9 cellular contexts compared by ENCODE assay signal in genomic region chr4:56655209-56655626, GRCh38. TPM values are rescaled to one million over a fixed set of nuclear protein-coding genes. Genes with fewer than 3 reads are reported as not detected.
A peak's percentile ranks its signal among the peaks of the same experiment; 100 is the strongest.
DNase-seq lines count a peak whose midpoint lies in the region; ATAC-seq, FAIRE-seq and TF ChIP-seq lines count a peak whose summit lies in the region.
"Had no signal": no experiment of that assay in that cellular context is flagged by ENCODE, and none has a peak within 500 bp of the region (broad histone marks: within the 10 kb centered on the region; RNA-seq: fewer than 3 reads in every experiment).

No MANE protein-coding gene starts in this region.

- 0 to 3% methylated on average over 3 to 28 of the region's 28 CpGs for WGBS in transverse colon (ENCODE audit: low coverage in 1 of 2), 2 donors

- DNase-seq in NCI-H1092 treated with DMSO at 0.1 percent for 48 hours (lab: John Stamatoyannopoulos, UW) (peak; percentile 37), NCI-H1092 (lab: John Stamatoyannopoulos, UW) (no peak), T-helper 17 cell (no peak), endothelial cell of umbilical vein (ENCODE audit: low read depth, low spot score) (no peak), mesothelial cell of epicardium (ENCODE audit: low spot score in 2 of 2, unreplicated experiment in 2 of 2) (peak in 1 of 2 experiments; percentile 46), transverse colon (peak; percentile 26), HT-29 (ENCODE audit: low spot score) (no peak)

- TF ChIP-seq CTCF in endothelial cell of umbilical vein (IDR thresholded peaks at IDR 0.05; ENCODE audit: extremely low read depth in 1 of 2, insufficient read depth in 1 of 2, low read depth in 1 of 2, low read length in 2 of 2) (no peak), mesothelial cell of epicardium (IDR thresholded peaks at IDR 0.05; ENCODE audit: unreplicated experiment) (no peak), transverse colon (IDR thresholded peaks at IDR 0.05) (no peak)

- CTCF ChIA-PET in endothelial cell of umbilical vein (lab: Charles Lee): interaction anchor here (0.9 to 3.6 kb wide), 11 partner anchors 9 to 508 kb away, joined by 3 to 25 read pairs (median 4); no protein-coding TSS in a partner anchor

- H3K9me1 ChIP-seq in endothelial cell of umbilical vein (replicated peaks; ENCODE audit: control insufficient read depth, extremely low read depth, insufficient read depth, low read length): no peaks in the 10 kb centered on the region

- POLR2A ChIA-PET in endothelial cell of umbilical vein (lab: Charles Lee): no interaction called here

- in situ Hi-C loops in transverse colon (cut with MboI; ENCODE audit: low pct_ligation_motif_present in 1 of 4, low pct_unique_long_range_greater_than_20kb in 1 of 4, low sequenced_read_pairs in 3 of 4): no loop called here

- H3K4me3 ChIP-seq in endothelial cell of umbilical vein (replicated peaks in 1 of 3; ENCODE audit: insufficient read depth in 1 of 3, low read depth in 1 of 3, low read length in 3 of 3) (peak overlapping the region; percentile 54 to 71 (median 54)), transverse colon (peak overlapping the region; percentile 28 to 60 (median 48))

- intact Hi-C loops in endothelial cell of umbilical vein (cut with micrococcal nuclease): no loop called here
- intact Hi-C loops in transverse colon (cut with DNase I; ENCODE audit: low total_unique reads): no loop called here

- FAIRE-seq in endothelial cell of umbilical vein (lab: Jason Lieb, UNC): no peak
- FAIRE-seq: A204.1 had no signal

- H4K20me1 ChIP-seq in endothelial cell of umbilical vein (replicated peaks; ENCODE audit: control insufficient read depth, extremely low read depth, insufficient read depth, low read length): no peaks in the 10 kb centered on the region

- peak overlapping the region; percentile 82 for H3K4me2 ChIP-seq in endothelial cell of umbilical vein (ENCODE audit: insufficient read depth, low read length)

- no TSS peak for BruUV-seq in endothelial cell of umbilical vein (replicated peaks; lab: Mats Ljungman, UMichigan)

- no peak for TF ChIP-seq EP300 in transverse colon (IDR thresholded peaks at IDR 0.05; ENCODE audit: low read depth)

- H3K9ac ChIP-seq in endothelial cell of umbilical vein (replicated peaks; ENCODE audit: extremely low read depth, insufficient read depth, low read length): peak overlapping the region; percentile 23

- H3K36me3 ChIP-seq in endothelial cell of umbilical vein (ENCODE audit: control insufficient read depth in 2 of 2, extremely low read depth in 1 of 2, insufficient read depth in 2 of 2, low read length in 2 of 2): no peaks in the 10 kb centered on the region
- H3K36me3 ChIP-seq in transverse colon: no peaks in the 10 kb centered on the region

- H3K27ac Mint-ChIP-seq in T-helper 17 cell: peak overlapping the region; percentile 86
- peak overlapping the region; percentile 18 for H3K27ac Mint-ChIP-seq in mesothelial cell of epicardium

- H3K4me1 Mint-ChIP-seq in T-helper 17 cell (peaks cover 51% of the 10 kb centered on the region), mesothelial cell of epicardium (peaks cover 35% of the 10 kb centered on the region)

- H3K27me3 ChIP-seq in endothelial cell of umbilical vein (ENCODE audit: control insufficient read depth in 2 of 2, insufficient read depth in 2 of 2, low read length in 2 of 2): peaks cover 0 to 9% of the 10 kb centered on the region in 2 experiments
- peaks cover 72% of the 10 kb centered on the region for H3K27me3 ChIP-seq in transverse colon

- H3K9me3 Mint-ChIP-seq in mesothelial cell of epicardium: no peaks in the 10 kb centered on the region

- H3K4me3 Mint-ChIP-seq in T-helper 17 cell (peak overlapping the region; percentile 98), mesothelial cell of epicardium (peak overlapping the region; percentile 85)

- ATAC-seq in T-helper 17 cell (no peak), GM21576 (IDR thresholded peaks at IDR 0.05; ENCODE audit: unreplicated experiment) (no peak)

- H3K27ac ChIP-seq in endothelial cell of umbilical vein (ENCODE audit: insufficient read depth, low read depth, low read length) (no peak overlapping the region), transverse colon (peak overlapping the region; percentile 68 to 87 (median 78))

- no peaks in the 10 kb centered on the region for H3K79me2 ChIP-seq in endothelial cell of umbilical vein (ENCODE audit: control insufficient read depth, insufficient read depth, low read length)

- TF ChIP-seq POLR2A in endothelial cell of umbilical vein (IDR thresholded peaks at IDR 0.05; ENCODE audit: low read depth, low read length): no peak
- no peak for TF ChIP-seq POLR2A in transverse colon (IDR thresholded peaks at IDR 0.05)

- peaks cover 34% of the 10 kb centered on the region for H3K27me3 Mint-ChIP-seq in T-helper 17 cell
- peaks cover 85% of the 10 kb centered on the region for H3K27me3 Mint-ChIP-seq in mesothelial cell of epicardium (ENCODE audit: low read depth)

- H3K36me3 Mint-ChIP-seq in T-helper 17 cell (ENCODE audit: low read depth) (peaks cover 3% of the 10 kb centered on the region), mesothelial cell of epicardium (no peaks in the 10 kb centered on the region)

- H3K9me3 ChIP-seq in T-helper 17 cell (ENCODE audit: control insufficient read depth, low read length, poor library complexity, severe bottlenecking) (no peaks in the 10 kb centered on the region), endothelial cell of umbilical vein (replicated peaks; ENCODE audit: control insufficient read depth, insufficient read depth, low read length) (no peaks in the 10 kb centered on the region), transverse colon (no peaks in the 10 kb centered on the region)

- H3K4me1 ChIP-seq in endothelial cell of umbilical vein (ENCODE audit: control insufficient read depth, extremely low read depth, insufficient read depth, low read length): peaks cover 22% of the 10 kb centered on the region
- H3K4me1 ChIP-seq in transverse colon: peaks cover 15 to 32% (median 28%) of the 10 kb centered on the region in 4 donors

- peak overlapping the region; percentile 75 for H2AFZ ChIP-seq in endothelial cell of umbilical vein (ENCODE audit: low read depth, low read length)

- dilution Hi-C loops in endothelial cell of umbilical vein (cut with MboI; ENCODE audit: extremely low pct_ligation_motif_present, low sequenced_read_pairs): no loop called here

TF ChIP-seq in endothelial cell of umbilical vein, 7 proteins besides CTCF, POLR2A, EP300 and RAD21:
- TF ChIP-seq POLR2AphosphoS5 (IDR thresholded peaks at IDR 0.05; ENCODE audit: insufficient read depth, low read depth, low read length): no peak
- TF ChIP-seq GATA2 (IDR thresholded peaks at IDR 0.05; ENCODE audit: insufficient read depth, insufficient read length, low read depth, low read length): no peak
- no peak for TF ChIP-seq EZH2 (IDR thresholded peaks at IDR 0.05; ENCODE audit: borderline replicate concordance, low read depth, low read length, severe bottlenecking)
- no peak for TF ChIP-seq MAX (IDR thresholded peaks at IDR 0.05; ENCODE audit: insufficient read depth, insufficient read length)
- no peak for TF ChIP-seq JUN (IDR thresholded peaks at IDR 0.05; ENCODE audit: borderline replicate concordance, insufficient read depth, insufficient read length, low read depth)
- TF ChIP-seq FOS (IDR thresholded peaks at IDR 0.05; ENCODE audit: borderline replicate concordance, insufficient read depth, low read length): no peak

RNA-seq across cellular contexts. Expression of gene HOPX, which starts 25.9 kb away (rescaled TPM):
- total RNA-seq in T-helper 17 cell (10 to 100 TPM; 17.6 to 30.7 TPM), endothelial cell of umbilical vein (0.62 and 5.8 TPM in 2 replicates), mesothelial cell of epicardium (2.7 to 3.3 TPM (median 3.1 TPM) in 3 replicates), transverse colon (10 to 100 TPM in 1 of 4 donors, 1 to 10 TPM in 3; 2.6 to 27.5 (median 7.7) TPM)
- 2.3 and 3.8 TPM in 2 replicates for polyA plus RNA-seq in endothelial cell of umbilical vein
- polyA plus RNA-seq in endothelial cell of umbilical vein (2011; cell fraction: cytosol; rRNA removed): 6.4 and 8.8 TPM in 2 replicates
- polyA plus RNA-seq in endothelial cell of umbilical vein (2011; cell fraction: nucleus; rRNA removed): 2.8 and 3.1 TPM in 2 replicates
- polyA plus RNA-seq in endothelial cell of umbilical vein (2012): 2.8 and 8.4 TPM in 2 replicates
- polyA minus RNA-seq in endothelial cell of umbilical vein: 0.63 and 1.1 TPM in 2 replicates
- not detected for polyA minus RNA-seq in endothelial cell of umbilical vein (2011; cell fraction: cytosol; rRNA and poly(A)+ RNA removed)
- 0.48 and 0.53 TPM in 2 replicates for polyA minus RNA-seq in endothelial cell of umbilical vein (2011; cell fraction: nucleus; rRNA and poly(A)+ RNA removed)
- 3.0 TPM in 2 replicates for total RNA-seq in HT-29 (2014; rRNA removed; shearing (Covaris generic))

Comparison
In these comparisons a context has a peak if more than half of its experiments do, and no peak if none do; other contexts are left out.
1. DNase-seq: peak in NCI-H1092 treated with DMSO at 0.1 percent for 48 hours (single experiment) and transverse colon (single experiment); none in NCI-H1092 (single experiment), T-helper 17 cell (0 of 3), endothelial cell of umbilical vein (single experiment) and HT-29 (single experiment).